In genomic region chr2:217058791-217059755, GRCh38 we compare ENCODE assay signal across 19 cellular contexts.
DNase-seq lines count a peak whose midpoint lies in the region; ATAC-seq, FAIRE-seq and TF ChIP-seq lines count a peak whose summit lies in the region.
"Had no signal": no experiment of that assay in that cellular context is flagged by ENCODE, and none has a peak within 500 bp of the region (broad histone marks: within the 10 kb centered on the region; RNA-seq: fewer than 3 reads in every experiment).

No MANE protein-coding gene starts in this region.

- H3K4ac ChIP-seq in trophoblast cell (ENCODE audit: low read depth, low read length): no peak overlapping the region

- H3K27ac ChIP-seq in GM23248 (no peak overlapping the region), WERI-Rb-1 (no peak overlapping the region), keratinocyte (ENCODE audit: control insufficient read depth, insufficient read depth, low read length) (no peak overlapping the region), trophoblast cell (ENCODE audit: low read depth, low read length) (no peak overlapping the region), Peyer's patch (no peak overlapping the region)
- H3K27ac ChIP-seq: skin epidermis had no signal

- in situ Hi-C loops in GM23248 (cut with MboI): no loop called here

- no peaks in the 10 kb centered on the region for H3K79me1 ChIP-seq in trophoblast cell (ENCODE audit: low read length)

- H2BK5ac ChIP-seq in trophoblast cell (ENCODE audit: low read depth, low read length, poor library complexity): no peak overlapping the region

- H4K12ac ChIP-seq in trophoblast cell (ENCODE audit: low read depth, low read length): no peak overlapping the region

- H3K36me3 ChIP-seq in GM23248 (ENCODE audit: low read depth) (no peaks in the 10 kb centered on the region), WERI-Rb-1 (no peaks in the 10 kb centered on the region), keratinocyte (ENCODE audit: control insufficient read depth in 2 of 2, extremely low read depth in 1 of 2, insufficient read depth in 2 of 2, low read length in 2 of 2) (no peaks in the 10 kb centered on the region), trophoblast cell (ENCODE audit: control insufficient read depth in 1 of 2, insufficient read depth in 2 of 2, low read length in 2 of 2) (no peaks in the 10 kb centered on the region), Peyer's patch (no peaks in the 10 kb centered on the region)

- TF ChIP-seq POLR2A in Peyer's patch (IDR thresholded peaks at IDR 0.05): no peak

- H3K27me3 ChIP-seq in GM23248 (replicated peaks; ENCODE audit: insufficient read depth) (no peaks in the 10 kb centered on the region), WERI-Rb-1 (ENCODE audit: insufficient read depth, low read depth, severe bottlenecking) (no peaks in the 10 kb centered on the region), keratinocyte (ENCODE audit: control insufficient read depth, extremely low read depth, insufficient read depth, low read length) (no peaks in the 10 kb centered on the region), trophoblast cell (ENCODE audit: insufficient read depth, low read length) (no peaks in the 10 kb centered on the region), Peyer's patch (no peaks in the 10 kb centered on the region)

- no peak for ATAC-seq in GM18909 (IDR thresholded peaks at IDR 0.05; ENCODE audit: poor library complexity, unreplicated experiment)
- ATAC-seq: esophagus mucosa; naive thymus-derived CD8-positive, alpha-beta T cell; T-helper 17 cell had no signal

- no peaks in the 10 kb centered on the region for H3K9me1 ChIP-seq in keratinocyte (ENCODE audit: control insufficient read depth, extremely low read depth, insufficient read depth, low read length)

- TF ChIP-seq CTCF in WERI-Rb-1 (IDR thresholded peaks at IDR 0.05; ENCODE audit: low read depth, low read length): 0 out of 2 replicates have a peak, but pooled peaks have one; percentile 1
- TF ChIP-seq CTCF in keratinocyte (optimal IDR thresholded peaks at IDR 0.05 in 1 of 3, IDR thresholded peaks at IDR 0.05 in 1 of 3, conservative IDR thresholded peaks at IDR 0.05 in 1 of 3; ENCODE audit: extremely low read depth in 1 of 3, insufficient read depth in 2 of 3, low read length in 3 of 3): peak in 1 of 3 experiments; percentile 38
- no peak for TF ChIP-seq CTCF in Peyer's patch (IDR thresholded peaks at IDR 0.05)

- WGBS in GM23248 (ENCODE audit: low coverage in 1 of 2, low lambda C conversion rate in 2 of 2, missing lambda C conversion rate in 2 of 2), 2 experiments: 94 to 99% methylated on average over 4 of the region's 4 CpGs
- WGBS in trophoblast cell (ENCODE audit: extremely low coverage, insufficient coverage, insufficient read length): no CpG with 5 or more reads among the region's 4 CpGs

- DNase-seq in NCI-H2196 treated with DMSO at 0.1 percent for 48 hours (lab: John Stamatoyannopoulos, UW; ENCODE audit: unreplicated experiment): peak; percentile 13
- no peak for DNase-seq in NCI-H2196 (lab: John Stamatoyannopoulos, UW; ENCODE audit: unreplicated experiment)
- DNase-seq in GM23248: peak; percentile 42
- no peak for DNase-seq in WERI-Rb-1
- DNase-seq in keratinocyte (ENCODE audit: low read depth, low spot score): no peak
- no peak for DNase-seq in trophoblast cell
- DNase-seq in Peyer's patch: no peak
- DNase-seq: activated CD4-positive, alpha-beta T cell treated with anti-CD3 and anti-CD28 coated beads for 1 hour; activated naive CD8-positive, alpha-beta T cell treated with anti-CD3 and anti-CD28 coated beads for 36 hours; cortex of kidney; DMS79; MV-4-11; naive thymus-derived CD8-positive, alpha-beta T cell; SHP77 treated with DMSO at 0.1 percent for 48 hours; stimulated activated CD4-positive, alpha-beta T cell treated with anti-CD3 and anti-CD28 coated beads, Interleukin-4, amount 100 ng/mL, for 1 hour; T-helper 17 cell had no signal

- no peaks in the 10 kb centered on the region for H3K9me3 ChIP-seq in GM23248 (ENCODE audit: low read depth)
- no peaks in the 10 kb centered on the region for H3K9me3 ChIP-seq in WERI-Rb-1 (ENCODE audit: severe bottlenecking)
- no peaks in the 10 kb centered on the region for H3K9me3 ChIP-seq in keratinocyte (ENCODE audit: control insufficient read depth, low read depth, low read length)
- H3K9me3 ChIP-seq in trophoblast cell (ENCODE audit: insufficient read depth, low read depth, low read length): no peaks in the 10 kb centered on the region
- no peaks in the 10 kb centered on the region for H3K9me3 ChIP-seq in Peyer's patch

- H2AFZ ChIP-seq in GM23248 (no peak overlapping the region), keratinocyte (ENCODE audit: control insufficient read depth, low read length) (no peak overlapping the region), trophoblast cell (ENCODE audit: insufficient read depth, low read length, poor library complexity) (no peak overlapping the region)

- H4K8ac ChIP-seq in trophoblast cell (ENCODE audit: low read depth, low read length): no peak overlapping the region

- no peak overlapping the region for H3K4me2 ChIP-seq in GM23248 (ENCODE audit: unreplicated experiment)
- no peak overlapping the region for H3K4me2 ChIP-seq in keratinocyte (ENCODE audit: control insufficient read depth, extremely low read depth, insufficient read depth, low read depth, low read length)
- H3K4me2 ChIP-seq in trophoblast cell (ENCODE audit: low read length): no peak overlapping the region

- H3K4me1 ChIP-seq in GM23248 (ENCODE audit: insufficient read depth): peaks cover 25% of the 10 kb centered on the region
- H3K4me1 ChIP-seq in keratinocyte (ENCODE audit: control insufficient read depth, extremely low read depth, insufficient read depth, low read length): no peaks in the 10 kb centered on the region
- no peaks in the 10 kb centered on the region for H3K4me1 ChIP-seq in trophoblast cell (ENCODE audit: control insufficient read depth in 1 of 2, insufficient read depth in 2 of 2, low read length in 2 of 2)
- no peaks in the 10 kb centered on the region for H3K4me1 ChIP-seq in Peyer's patch

- H3K79me2 ChIP-seq in GM23248 (ENCODE audit: insufficient read depth): no peaks in the 10 kb centered on the region
- H3K79me2 ChIP-seq in keratinocyte (ENCODE audit: control insufficient read depth, insufficient read depth, low read length): no peaks in the 10 kb centered on the region
- no peaks in the 10 kb centered on the region for H3K79me2 ChIP-seq in trophoblast cell (ENCODE audit: control insufficient read depth, insufficient read depth, low read length, poor library complexity)

- H4K20me1 ChIP-seq in GM23248 (ENCODE audit: insufficient read depth) (no peaks in the 10 kb centered on the region), keratinocyte (ENCODE audit: control insufficient read depth, extremely low read depth, insufficient read depth, low read length) (no peaks in the 10 kb centered on the region)

- no peak overlapping the region for H2AK5ac ChIP-seq in trophoblast cell (ENCODE audit: low read length)

- H3K23ac ChIP-seq in trophoblast cell (ENCODE audit: low read length): no peak overlapping the region

- H3K14ac ChIP-seq in trophoblast cell (ENCODE audit: low read length): no peak overlapping the region

- H3K18ac ChIP-seq in trophoblast cell (ENCODE audit: low read length): no peak overlapping the region

- no peaks in the 10 kb centered on the region for H3K9me2 ChIP-seq in GM23248 (ENCODE audit: insufficient read depth)

- no peak overlapping the region for H2BK120ac ChIP-seq in trophoblast cell (ENCODE audit: insufficient read depth, low read length, poor library complexity)

- FAIRE-seq in keratinocyte (lab: Jason Lieb, UNC): peak; percentile 53

- H3K4me3 ChIP-seq in GM23248 (no peak overlapping the region), WERI-Rb-1 (ENCODE audit: low read depth, low read length) (no peak overlapping the region), keratinocyte (ENCODE audit: control insufficient read depth in 2 of 3, extremely low read depth in 1 of 3, insufficient read depth in 2 of 3, low read depth in 1 of 3, low read length in 3 of 3) (no peak overlapping the region), trophoblast cell (ENCODE audit: low read depth, low read length) (no peak overlapping the region), Peyer's patch (no peak overlapping the region)
- H3K4me3 ChIP-seq: skin epidermis had no signal

- no peak overlapping the region for H2BK12ac ChIP-seq in trophoblast cell (ENCODE audit: low read length)

- peaks cover 17% of the 10 kb centered on the region; the same call in 1 of the 2 replicates for H3F3A ChIP-seq in GM23248 (ENCODE audit: insufficient read depth)

- H3K9ac ChIP-seq in GM23248 (no peak overlapping the region), keratinocyte (ENCODE audit: control insufficient read depth, extremely low read depth, insufficient read depth, low read length) (no peak overlapping the region), trophoblast cell (ENCODE audit: low read length) (no peak overlapping the region)

- H4K91ac ChIP-seq in trophoblast cell (ENCODE audit: low read depth, low read length): no peak overlapping the region

- dilution Hi-C loops in keratinocyte (cut with MboI; ENCODE audit: extremely low pct_ligation_motif_present, low sequenced_read_pairs): no loop called here

Comparison
In these comparisons a context has a peak if more than half of its experiments do, and no peak if none do; other contexts are left out.
1. DNase-seq: peak in NCI-H2196 treated with DMSO at 0.1 percent for 48 hours (single experiment) and GM23248 (single experiment); none in NCI-H2196 (single experiment), WERI-Rb-1 (single experiment), keratinocyte (single experiment), trophoblast cell (0 of 2) and Peyer's patch (0 of 3).